Comparison of ENCODE assay signal across 1 cellular context in genomic region chr9:98263482-98264357, GRCh38.
A peak's percentile ranks its signal among the peaks of the same experiment; 100 is the strongest.
TF ChIP-seq lines count a peak whose summit lies in the region.

No MANE protein-coding gene starts in this region.

TF ChIP-seq in K562, 482 proteins besides CTCF, POLR2A, EP300 and RAD21 (continued from another document and continues in another):
- TF ChIP-seq ARID3B (CRISPR knock-in tag; IDR thresholded peaks at IDR 0.05; ENCODE audit: borderline replicate concordance) = no peak
- TF ChIP-seq E2F4 (CRISPR knock-in tag; IDR thresholded peaks at IDR 0.05; ENCODE audit: low read depth) = no peak
- TF ChIP-seq IFI16 (CRISPR knock-in tag; IDR thresholded peaks at IDR 0.05) = no peak
- no peak for TF ChIP-seq ZNF79 (CRISPR knock-in tag; IDR thresholded peaks at IDR 0.05; ENCODE audit: low read depth)
- no peak for TF ChIP-seq TAF1 (IDR thresholded peaks at IDR 0.05; ENCODE audit: control insufficient read depth, extremely low read depth, insufficient read depth, low read length, severe bottlenecking)
- TF ChIP-seq POLR2H (tag; IDR thresholded peaks at IDR 0.05; ENCODE audit: low read depth) = no peak
- peak; percentile 9; the same call in 1 of the 2 replicates for TF ChIP-seq CBFA2T3 (IDR thresholded peaks at IDR 0.05)
- no peak for TF ChIP-seq ZNF764 (CRISPR knock-in tag; IDR thresholded peaks at IDR 0.05; ENCODE audit: low read depth)
- no peak for TF ChIP-seq SIN3B (IDR thresholded peaks at IDR 0.05; ENCODE audit: low read depth)
- no peak for TF ChIP-seq POLR3A (IDR thresholded peaks at IDR 0.05; ENCODE audit: borderline replicate concordance, extremely low read depth, insufficient read depth, insufficient read length)
- TF ChIP-seq FOXM1 (IDR thresholded peaks at IDR 0.05; ENCODE audit: low read depth) = no peak
- TF ChIP-seq FOXM1 (CRISPR knock-in tag; IDR thresholded peaks at IDR 0.05; ENCODE audit: low read depth) = no peak
- TF ChIP-seq SRF (CRISPR knock-in tag; IDR thresholded peaks at IDR 0.05) = no peak
- TF ChIP-seq NR1H2 (CRISPR knock-in tag; IDR thresholded peaks at IDR 0.05) = 0 out of 2 replicates have a peak, but pooled peaks have one; percentile 66
- TF ChIP-seq HNRNPL (IDR thresholded peaks at IDR 0.05; ENCODE audit: low read depth, low read length) = no peak
- TF ChIP-seq ZNF695 (CRISPR knock-in tag; IDR thresholded peaks at IDR 0.05) = no peak
- no peak for TF ChIP-seq AFF4 (CRISPR knock-in tag; IDR thresholded peaks at IDR 0.05)
- peak; percentile 40; the same call in 1 of the 2 replicates for TF ChIP-seq TCF3 (CRISPR knock-in tag; IDR thresholded peaks at IDR 0.05)
- no peak for TF ChIP-seq ZKSCAN1 (IDR thresholded peaks at IDR 0.05; ENCODE audit: low read depth, low read length)
- no peak for TF ChIP-seq DLX4 (CRISPR knock-in tag; IDR thresholded peaks at IDR 0.05)
- TF ChIP-seq CREBBP (IDR thresholded peaks at IDR 0.05; ENCODE audit: low read depth, low read length) = no peak
- TF ChIP-seq HMBOX1 (IDR thresholded peaks at IDR 0.05) = no peak
- no peak for TF ChIP-seq HDAC3 (IDR thresholded peaks at IDR 0.05; ENCODE audit: borderline replicate concordance, partially characterized antibody)
- no peak for TF ChIP-seq SMARCA4 (IDR thresholded peaks at IDR 0.05)
- no peak for TF ChIP-seq ZFX (CRISPR knock-in tag; IDR thresholded peaks at IDR 0.05)
- TF ChIP-seq ASH1L (IDR thresholded peaks at IDR 0.05; ENCODE audit: borderline replicate concordance, low read depth, partially characterized antibody) = peak; percentile 11
- no peak for TF ChIP-seq MBD2 (IDR thresholded peaks at IDR 0.05; ENCODE audit: borderline replicate concordance, low read depth)
- no peak for TF ChIP-seq PRPF4 (IDR thresholded peaks at IDR 0.05; ENCODE audit: insufficient read depth, low read depth, low read length, poor library complexity, severe bottlenecking)
- TF ChIP-seq RB1 (IDR thresholded peaks at IDR 0.05; ENCODE audit: low read depth) = peak; percentile 74
- peak; percentile 94 for TF ChIP-seq ARID2 (IDR thresholded peaks at IDR 0.05)
- peak; percentile 99 for TF ChIP-seq DEAF1 (CRISPR knock-in tag; IDR thresholded peaks at IDR 0.05)
- TF ChIP-seq KAT8 (IDR thresholded peaks at IDR 0.05; ENCODE audit: low read depth) = no peak
- no peak for TF ChIP-seq BRD4 (IDR thresholded peaks at IDR 0.05)
- no peak for TF ChIP-seq ZNF217 (CRISPR knock-in tag; IDR thresholded peaks at IDR 0.05)
- no peak for TF ChIP-seq HES1 (IDR thresholded peaks at IDR 0.05; ENCODE audit: low read depth)
- TF ChIP-seq PML (IDR thresholded peaks at IDR 0.05; ENCODE audit: low read length) = no peak
- no peak for TF ChIP-seq JUND (IDR thresholded peaks at IDR 0.05; ENCODE audit: borderline replicate concordance, low read depth, low read length)
- no peak; the same call in 2 of the 3 replicates for TF ChIP-seq JUND (tag; IDR thresholded peaks at IDR 0.05; ENCODE audit: borderline replicate concordance, low read depth, low read length)
- TF ChIP-seq RHOXF2B (CRISPR knock-in tag; conservative IDR thresholded peaks at IDR 0.05) = no peak
- no peak for TF ChIP-seq RFX1 (IDR thresholded peaks at IDR 0.05)
- no peak for TF ChIP-seq AFF1 (IDR thresholded peaks at IDR 0.05; ENCODE audit: low read depth in 1 of 2, partially characterized antibody in 2 of 2)
- TF ChIP-seq TCF15 (CRISPR knock-in tag; IDR thresholded peaks at IDR 0.05) = no peak
- no peak for TF ChIP-seq SRSF9 (IDR thresholded peaks at IDR 0.05; ENCODE audit: borderline replicate concordance, low read depth, low read length)
- no peak for TF ChIP-seq BRD9 (IDR thresholded peaks at IDR 0.05; ENCODE audit: low read depth, partially characterized antibody)
- no peak for TF ChIP-seq RBM34 (IDR thresholded peaks at IDR 0.05; ENCODE audit: borderline replicate concordance, insufficient read depth, low read length)
- TF ChIP-seq NKRF (IDR thresholded peaks at IDR 0.05; ENCODE audit: borderline replicate concordance) = no peak
- TF ChIP-seq ZNF133 (CRISPR knock-in tag; IDR thresholded peaks at IDR 0.05) = no peak
- no peak for TF ChIP-seq ZBTB5 (IDR thresholded peaks at IDR 0.05)
